In genomic region chr2:144362401-144362800, GRCh38 we compare ENCODE assay signal across 1 cellular context.
TF ChIP-seq lines count a peak whose summit lies in the region.

No MANE protein-coding gene starts in this region.

TF ChIP-seq in HepG2, 621 proteins besides CTCF, POLR2A, EP300 and RAD21 (continued from another document):
- no peak for TF ChIP-seq IRF9 (CRISPR knock-in tag; IDR thresholded peaks at IDR 0.05; ENCODE audit: borderline replicate concordance)
- TF ChIP-seq ZNF639 (CRISPR knock-in tag; conservative IDR thresholded peaks at IDR 0.05): no peak
- TF ChIP-seq NPAS2 (CRISPR knock-in tag; IDR thresholded peaks at IDR 0.05; ENCODE audit: borderline replicate concordance): no peak
- TF ChIP-seq ZNF260 (CRISPR knock-in tag; IDR thresholded peaks at IDR 0.05; ENCODE audit: borderline replicate concordance, low read depth): no peak
- TF ChIP-seq CC2D1A (CRISPR knock-in tag; IDR thresholded peaks at IDR 0.05): no peak
- no peak for TF ChIP-seq ZNF772 (CRISPR knock-in tag; IDR thresholded peaks at IDR 0.05)
- TF ChIP-seq KAT7 (CRISPR knock-in tag; IDR thresholded peaks at IDR 0.05; ENCODE audit: borderline replicate concordance): no peak
- no peak for TF ChIP-seq ZNF737 (CRISPR knock-in tag; IDR thresholded peaks at IDR 0.05; ENCODE audit: borderline replicate concordance)
- TF ChIP-seq WIZ (CRISPR knock-in tag; IDR thresholded peaks at IDR 0.05): no peak
